Comparison of ENCODE assay signal across 17 cellular contexts in the genomic region with DNA sequence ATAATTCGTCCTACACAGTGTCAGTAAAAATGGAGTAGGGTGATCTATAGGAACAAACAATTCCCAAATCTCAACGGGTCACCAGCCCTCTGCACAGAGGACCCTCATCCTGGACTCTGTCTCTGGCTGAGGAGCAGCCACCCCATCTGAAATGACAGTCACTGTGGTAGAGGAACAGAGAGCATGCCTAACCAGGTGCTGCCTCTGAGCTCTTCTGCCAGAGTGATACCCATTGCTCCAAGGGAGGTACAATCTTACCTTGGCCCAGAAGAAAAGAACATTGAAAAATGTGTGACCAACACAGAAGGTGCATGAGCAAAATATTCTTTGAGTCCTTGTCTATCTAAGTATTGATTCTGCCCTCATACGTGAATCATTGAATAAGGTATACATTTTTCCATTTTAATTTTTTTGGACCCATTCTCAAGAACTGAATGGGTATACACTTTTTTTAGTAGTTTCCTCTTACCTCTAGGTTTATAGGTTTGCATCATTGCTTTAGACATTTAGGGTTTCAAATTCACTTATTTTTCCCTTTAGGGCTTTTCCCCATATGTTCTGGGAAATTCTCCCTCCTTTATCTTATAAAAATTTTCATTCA. TPM values are rescaled to one million over a fixed set of nuclear protein-coding genes. Genes with fewer than 3 reads are reported as not detected.
DNase-seq lines count a peak whose midpoint lies in the region; ATAC-seq and TF ChIP-seq lines count a peak whose summit lies in the region.
"Had no signal": no experiment of that assay in that cellular context is flagged by ENCODE, and none has a peak within 500 bp of the region (broad histone marks: within the 10 kb centered on the region; RNA-seq: fewer than 3 reads in every experiment).

No MANE protein-coding gene starts in this region.

- H3K4me1 ChIP-seq in mammary epithelial cell (ENCODE audit: insufficient read depth, low read length) (peaks cover 10% of the 10 kb centered on the region), OCI-LY1 (ENCODE audit: insufficient read depth, low read length, severe bottlenecking) (peaks cover 24% of the 10 kb centered on the region), left ventricle myocardium inferior (no peaks in the 10 kb centered on the region)

- H3K4me2 ChIP-seq in mammary epithelial cell (ENCODE audit: insufficient read depth, low read depth, low read length), result no peak overlapping the region
- peak overlapping the region; percentile 27; the same call in 1 of the 2 replicates for H3K4me2 ChIP-seq in OCI-LY1 (ENCODE audit: low read length)
- H3K4me2 ChIP-seq: hepatocyte had no signal

- H3K9ac ChIP-seq in mammary epithelial cell (ENCODE audit: insufficient read depth, low read length), result no peak overlapping the region
- H3K9ac ChIP-seq in OCI-LY1 (ENCODE audit: low read length), result no peak overlapping the region

- BruUV-seq in mammary epithelial cell (replicated peaks; lab: Mats Ljungman, UMichigan), result no TSS peak
- BruUV-seq in MCF 10A (replicated peaks; lab: Mats Ljungman, UMichigan), result no TSS peak

- peak overlapping the region; percentile 47 for H2AFZ ChIP-seq in mammary epithelial cell (ENCODE audit: low read depth, low read length)
- no peak overlapping the region for H2AFZ ChIP-seq in OCI-LY1 (ENCODE audit: low read length)
- H2AFZ ChIP-seq: hepatocyte had no signal

- in situ Hi-C loops in mammary epithelial cell (cut with MboI; ENCODE audit: low sequenced_read_pairs in 2 of 2), result no loop called here

- dilution Hi-C loops in mammary epithelial cell (cut with HindIII; ENCODE audit: low sequenced_read_pairs), result no loop called here

- H3K4me3 ChIP-seq in mammary epithelial cell (replicated peaks in 1 of 3; ENCODE audit: insufficient read depth in 1 of 3, low read depth in 2 of 3, low read length in 3 of 3), result no peak overlapping the region
- no peak overlapping the region for H3K4me3 ChIP-seq in OCI-LY1 (ENCODE audit: low read depth, low read length, poor library complexity, severe bottlenecking)
- H3K4me3 ChIP-seq in left ventricle myocardium inferior, result no peak overlapping the region
- H3K4me3 ChIP-seq: hepatocyte, ovary had no signal

- no peaks in the 10 kb centered on the region for H3F3A ChIP-seq in OCI-LY1 (ENCODE audit: insufficient read depth, low read length)

- no peak overlapping the region for H3K27ac Mint-ChIP-seq in MCF 10A (ENCODE audit: low read depth, unreplicated experiment)

- no peaks in the 10 kb centered on the region for H3K36me3 Mint-ChIP-seq in MCF 10A (ENCODE audit: insufficient read depth, unreplicated experiment)

- H3K79me2 ChIP-seq in mammary epithelial cell (ENCODE audit: insufficient read depth, low read length) (no peaks in the 10 kb centered on the region), OCI-LY1 (ENCODE audit: insufficient read depth, low read length) (peaks cover 12% of the 10 kb centered on the region; the same call in 1 of the 2 replicates)
- H3K79me2 ChIP-seq: hepatocyte had no signal

- peak; percentile 75 for ATAC-seq in GM21786 (IDR thresholded peaks at IDR 0.05; ENCODE audit: unreplicated experiment)
- ATAC-seq in HG03135 (IDR thresholded peaks at IDR 0.05; ENCODE audit: unreplicated experiment), result no peak
- no peak for ATAC-seq in GM19467 (IDR thresholded peaks at IDR 0.05; ENCODE audit: unreplicated experiment)

- H3K4me3 Mint-ChIP-seq in MCF 10A (ENCODE audit: unreplicated experiment), result no peak overlapping the region

- no peaks in the 10 kb centered on the region for H3K27me3 Mint-ChIP-seq in MCF 10A (ENCODE audit: insufficient read depth, unreplicated experiment)

- H3K9me3 ChIP-seq in mammary epithelial cell (replicated peaks; ENCODE audit: insufficient read depth, low read length) (peaks cover 5% of the 10 kb centered on the region), OCI-LY1 (ENCODE audit: low read length) (peaks cover 13% of the 10 kb centered on the region), left ventricle myocardium inferior (replicated peaks) (peaks cover 26% of the 10 kb centered on the region)
- H3K9me3 ChIP-seq: ovary had no signal

- intact Hi-C loops in mammary epithelial cell (cut with micrococcal nuclease), result no loop called here
- intact Hi-C loops in MCF 10A (cut with micrococcal nuclease), result no loop called here
- intact Hi-C loops in left ventricle myocardium inferior (cut with micrococcal nuclease), result no loop called here

- DNase-seq in mammary epithelial cell (no peak), MCF 10A (ENCODE audit: unreplicated experiment) (no peak), mucosa of gallbladder (ENCODE audit: low spot score) (no peak), left ventricle myocardium inferior (no peak)
- DNase-seq: activated gamma-delta T cell treated with Interleukin-2 at 50 U/mL for 16 hours; mesenchymal stem cell; NCI-H1436 treated with DMSO at 0.1 percent for 48 hours; ovary; stimulated activated CD4-positive, alpha-beta T cell treated with anti-CD3 and anti-CD28 coated beads, Interleukin-12 subunit alpha, Interleukin-12 subunit beta, amount 100 ng/mL, for 4 hours; WERI-Rb-1 had no signal

- H4K20me1 ChIP-seq in mammary epithelial cell (ENCODE audit: insufficient read depth, low read length) (no peaks in the 10 kb centered on the region), OCI-LY1 (ENCODE audit: insufficient read depth, low read length) (no peaks in the 10 kb centered on the region)

- H3K9me3 Mint-ChIP-seq in MCF 10A (ENCODE audit: unreplicated experiment), result peaks cover 10% of the 10 kb centered on the region

- H3K36me3 ChIP-seq in mammary epithelial cell (ENCODE audit: insufficient read depth, low read length) (no peaks in the 10 kb centered on the region), OCI-LY1 (ENCODE audit: insufficient read depth, low read length) (peaks cover 64% of the 10 kb centered on the region), left ventricle myocardium inferior (no peaks in the 10 kb centered on the region)
- H3K36me3 ChIP-seq: ovary, WERI-Rb-1 had no signal

- TF ChIP-seq CTCF in mammary epithelial cell (conservative IDR thresholded peaks at IDR 0.05 in 1 of 2, IDR thresholded peaks at IDR 0.05 in 1 of 2; ENCODE audit: extremely low read depth in 1 of 2, insufficient read depth in 1 of 2, low read depth in 1 of 2, low read length in 2 of 2) (no peak), MCF 10A (IDR thresholded peaks at IDR 0.05; ENCODE audit: unreplicated experiment) (no peak), OCI-LY1 (IDR thresholded peaks at IDR 0.05; ENCODE audit: low read length) (no peak), left ventricle myocardium inferior (IDR thresholded peaks at IDR 0.05; ENCODE audit: borderline replicate concordance) (no peak)

- POLR2A ChIA-PET in MCF 10A (lab: Yijun Ruan, JAX), result no interaction called here

- peaks cover 5% of the 10 kb centered on the region for H3K4me1 Mint-ChIP-seq in MCF 10A (ENCODE audit: insufficient read depth, unreplicated experiment)

- CTCF ChIA-PET in mammary epithelial cell (lab: Charles Lee; ENCODE audit: low non-redundant PET) (no interaction called here), MCF 10A (lab: Yijun Ruan, JAX) (no interaction called here)

- H3K27me3 ChIP-seq in mammary epithelial cell (ENCODE audit: insufficient read depth, low read length) (no peaks in the 10 kb centered on the region), OCI-LY1 (ENCODE audit: insufficient read depth, low read length) (no peaks in the 10 kb centered on the region), left ventricle myocardium inferior (ENCODE audit: low read depth) (no peaks in the 10 kb centered on the region)
- H3K27me3 ChIP-seq: hepatocyte, ovary had no signal

- 26% methylated on average over 3 of the region's 3 CpGs for WGBS in mammary epithelial cell (ENCODE audit: low coverage, missing lambda C conversion rate)

- H3K9me2 ChIP-seq in OCI-LY1 (ENCODE audit: low read depth, low read length), result no peaks in the 10 kb centered on the region

- H3K27ac ChIP-seq in mammary epithelial cell (ENCODE audit: insufficient read depth, low read depth, low read length) (no peak overlapping the region), OCI-LY1 (ENCODE audit: low read depth, low read length, poor library complexity, severe bottlenecking) (peak overlapping the region; percentile 31), left ventricle myocardium inferior (replicated peaks) (no peak overlapping the region)
- H3K27ac ChIP-seq: epithelial cell of prostate, hepatocyte, ovary, WERI-Rb-1 had no signal

RNA-seq across cellular contexts. Expression of a gene that starts 8.7 kb away (rescaled TPM):
- total RNA-seq in mammary epithelial cell (1 to 10 TPM in 1 of 2 donors, not detected in 1; 1.9 TPM), MCF 10A (2022) (0.61 TPM in 1 of 2 replicates, not detected in the other), mucosa of gallbladder (4.2 TPM), left ventricle myocardium inferior (1.3 TPM)
- polyA plus RNA-seq in mammary epithelial cell, result 0.66 TPM
- not detected for polyA minus RNA-seq in mammary epithelial cell
- total RNA-seq: SK-MEL-5 had no signal

RNA-seq across cellular contexts. Expression of a gene that starts 14.4 kb away (rescaled TPM):
- 10 to 100 TPM; 11.2 to 12.9 TPM for total RNA-seq in mammary epithelial cell
- polyA plus RNA-seq in mammary epithelial cell, result 11.2 TPM
- 27.5 TPM for polyA minus RNA-seq in mammary epithelial cell
- 11.9 and 17.1 TPM in 2 replicates for total RNA-seq in MCF 10A (2022)
- total RNA-seq in mucosa of gallbladder, result 16.2 TPM
- 10.5 TPM for total RNA-seq in left ventricle myocardium inferior
